ENCODE assay signal across 8 cellular contexts in genomic region chr5:132410451-132411381, GRCh38.
DNase-seq lines count a peak whose midpoint lies in the region; ATAC-seq and TF ChIP-seq lines count a peak whose summit lies in the region.

No MANE protein-coding gene starts in this region.

- peak; percentile 73 for ATAC-seq in HG02852 (IDR thresholded peaks at IDR 0.05; ENCODE audit: unreplicated experiment)

- peak overlapping the region; percentile 98 for H3K27ac ChIP-seq in VCaP

- TF ChIP-seq CTCF in VCaP (conservative IDR thresholded peaks at IDR 0.05) = peak; percentile 77

- in situ Hi-C loops in T47D (cut with HindIII; ENCODE audit: low pct_unique_long_range_greater_than_20kb, low sequenced_read_pairs) = no loop called here

- DNase-seq in SIG-M5 treated with dmso at 0.1 percent for 504 hours (lab: John Stamatoyannopoulos, UW; ENCODE audit: unreplicated experiment) (peak; percentile 62), SIG-M5 (lab: John Stamatoyannopoulos, UW) (no peak), NCI-H1694 treated with DMSO at 0.1 percent for 48 hours (lab: John Stamatoyannopoulos, UW) (peak; percentile 46), T47D (ENCODE audit: low read depth in 1 of 2, low spot score in 1 of 2) (peak; percentile 64 to 77), inferior parietal cortex (ENCODE audit: extremely low spot score) (peak; percentile 60)
- peak; percentile 76 to 83 (median 79) for DNase-seq in stimulated activated CD4-positive, alpha-beta T cell treated with anti-CD3 and anti-CD28 coated beads, Interleukin-12 subunit alpha, Interleukin-12 subunit beta, amount 100 ng/mL, for 48 hours (ENCODE audit: low read depth in 2 of 3, low spot score in 1 of 3)
